ENCODE assay signal across 25 cellular contexts in genomic region chr11:63834532-63835155, GRCh38. TPM values are rescaled to one million over a fixed set of nuclear protein-coding genes. Genes with fewer than 3 reads are reported as not detected.
DNase-seq lines count a peak whose midpoint lies in the region; ATAC-seq, FAIRE-seq and TF ChIP-seq lines count a peak whose summit lies in the region.
"Had no signal": no experiment of that assay in that cellular context is flagged by ENCODE, and none has a peak within 500 bp of the region (broad histone marks: within the 10 kb centered on the region; RNA-seq: fewer than 3 reads in every experiment).

No MANE protein-coding gene starts in this region.

- WGBS in small intestine, 3 donors, result 85 to 89% (median 89%) methylated on average over 12 of the region's 12 CpGs

- H3K4me1 ChIP-seq in small intestine (ENCODE audit: control insufficient read depth in 2 of 2, insufficient read depth in 1 of 2, low read depth in 1 of 2, low read length in 1 of 2), result peaks cover 0 to 6% of the 10 kb centered on the region in 2 donors
- H3K4me1 ChIP-seq in colonic mucosa, result peaks cover 8% of the 10 kb centered on the region

- H3K9me3 Mint-ChIP-seq in activated CD8-positive, alpha-beta memory T cell treated with anti-CD3 and anti-CD28 coated beads, Interleukin-2, amount 10 ng/mL, durations not matched to agents 7 days and 5 days (ENCODE audit: low read depth), result no peaks in the 10 kb centered on the region
- H3K9me3 Mint-ChIP-seq in WTC11, result no peaks in the 10 kb centered on the region
- H3K9me3 Mint-ChIP-seq: CD8-positive, alpha-beta T cell had no signal

- no peak for ATAC-seq in activated CD8-positive, alpha-beta memory T cell treated with anti-CD3 and anti-CD28 coated beads, Interleukin-2, amount 10 ng/mL, durations not matched to agents 7 days and 5 days
- ATAC-seq in WTC11, result no peak
- ATAC-seq: CD8-positive, alpha-beta T cell; Panc1 had no signal

- no peaks in the 10 kb centered on the region for H3K27me3 Mint-ChIP-seq in activated CD8-positive, alpha-beta memory T cell treated with anti-CD3 and anti-CD28 coated beads, Interleukin-2, amount 10 ng/mL, durations not matched to agents 7 days and 5 days
- no peaks in the 10 kb centered on the region; the same call in 1 of the 2 replicates for H3K27me3 Mint-ChIP-seq in WTC11 (ENCODE audit: low read depth)

- H3K36me3 Mint-ChIP-seq in activated CD8-positive, alpha-beta memory T cell treated with anti-CD3 and anti-CD28 coated beads, Interleukin-2, amount 10 ng/mL, durations not matched to agents 7 days and 5 days, result no peaks in the 10 kb centered on the region
- no peaks in the 10 kb centered on the region for H3K36me3 Mint-ChIP-seq in WTC11

- intact Hi-C loops in colonic mucosa (cut with DNase I), result loop anchor here (5.0 to 10.0 kb wide), 3 partner anchors 67 to 310 kb away; partner anchors contain the start of gene ZFTA

- no peaks in the 10 kb centered on the region for H3K36me3 ChIP-seq in small intestine (ENCODE audit: control insufficient read depth in 2 of 2, insufficient read depth in 2 of 2, low read length in 2 of 2)
- H3K36me3 ChIP-seq in colonic mucosa, result no peaks in the 10 kb centered on the region

- DNase-seq in activated CD8-positive, alpha-beta memory T cell treated with anti-CD3 and anti-CD28 coated beads, Interleukin-2, amount 10 ng/mL, durations not matched to agents 7 days and 5 days, result no peak
- DNase-seq in activated CD8-positive, alpha-beta memory T cell treated with anti-CD3 and anti-CD28 coated beads, Interleukin-2, amount 50 U/mL, for 4 hours, result no peak
- DNase-seq in WTC11 (ENCODE audit: low spot score) (no peak), left kidney (ENCODE audit: low read depth, low spot score) (peak; percentile 23), small intestine (peak; percentile 63), colonic mucosa (no peak), DMS153 treated with DMSO at 0.1 percent for 48 hours (lab: John Stamatoyannopoulos, UW; ENCODE audit: unreplicated experiment) (no peak), middle frontal gyrus (ENCODE audit: extremely low spot score, low spot score) (no peak)
- DNase-seq: Caco-2; CD8-positive, alpha-beta T cell; DMS79; GF-D8; NCI-H1092; NCI-H1417 treated with DMSO at 0.1 percent for 48 hours; NCI-H1694 treated with DMSO at 0.1 percent for 48 hours; NCI-H2081; NCI-H2227 treated with DMSO at 0.1 percent for 48 hours; NCI-H69; SIG-M5 had no signal

- H3K27ac ChIP-seq in small intestine (ENCODE audit: low read depth in 1 of 2, low read length in 1 of 2) (no peak overlapping the region), colonic mucosa (no peak overlapping the region)
- H3K27ac ChIP-seq: 22Rv1, C4-2B, HL-60, SK-N-MC had no signal

- no peak overlapping the region for H3K4me3 Mint-ChIP-seq in activated CD8-positive, alpha-beta memory T cell treated with anti-CD3 and anti-CD28 coated beads, Interleukin-2, amount 10 ng/mL, durations not matched to agents 7 days and 5 days
- no peak overlapping the region for H3K4me3 Mint-ChIP-seq in WTC11
- H3K4me3 Mint-ChIP-seq: CD8-positive, alpha-beta T cell had no signal

- TF ChIP-seq CTCF in WTC11 (IDR thresholded peaks at IDR 0.05) (no peak), colonic mucosa (IDR thresholded peaks at IDR 0.05) (no peak)

- peaks cover 29% of the 10 kb centered on the region for H3K4me1 Mint-ChIP-seq in activated CD8-positive, alpha-beta memory T cell treated with anti-CD3 and anti-CD28 coated beads, Interleukin-2, amount 10 ng/mL, durations not matched to agents 7 days and 5 days
- peaks cover 47% of the 10 kb centered on the region for H3K4me1 Mint-ChIP-seq in WTC11

- no peaks in the 10 kb centered on the region for H3K27me3 ChIP-seq in small intestine (ENCODE audit: control insufficient read depth in 2 of 2, insufficient read depth in 2 of 2, low read length in 2 of 2)
- H3K27me3 ChIP-seq in colonic mucosa, result no peaks in the 10 kb centered on the region

- POLR2A ChIA-PET in WTC11 (lab: Charles Lee), result no interaction called here

- CTCF ChIA-PET in activated CD8-positive, alpha-beta memory T cell treated with anti-CD3 and anti-CD28 coated beads, Interleukin-2, amount 10 ng/mL, durations not matched to agents 7 days and 5 days (lab: Charles Lee), result interaction anchor here (0.8 to 8.1 kb wide), 4 partner anchors 33 to 110 kb away, joined by 3 to 136 read pairs (median 24); no protein-coding TSS in a partner anchor
- CTCF ChIA-PET in WTC11 (lab: Charles Lee), result interaction anchor here (0.8 to 1.3 kb wide), 6 partner anchors 66 to 166 kb away, joined by 3 to 4 read pairs (median 3); partner anchors contain the start of gene ZFTA

- H3K27ac Mint-ChIP-seq in activated CD8-positive, alpha-beta memory T cell treated with anti-CD3 and anti-CD28 coated beads, Interleukin-2, amount 10 ng/mL, durations not matched to agents 7 days and 5 days, result peak overlapping the region; percentile 10
- 0 out of 2 replicates have a peak overlapping the region, but pooled peaks have one; percentile 2 for H3K27ac Mint-ChIP-seq in WTC11
- H3K27ac Mint-ChIP-seq: CD8-positive, alpha-beta T cell had no signal

- FAIRE-seq in small intestine (lab: Jason Lieb, UNC), result no peak
- FAIRE-seq: GM12892 had no signal

- H3K9me3 ChIP-seq in small intestine (ENCODE audit: control insufficient read depth, low read depth) (no peaks in the 10 kb centered on the region), colonic mucosa (no peaks in the 10 kb centered on the region)
- H3K9me3 ChIP-seq: Caco-2 had no signal

- H3K4me3 ChIP-seq in small intestine (ENCODE audit: low read depth in 1 of 2, low read length in 2 of 2) (no peak overlapping the region), colonic mucosa (no peak overlapping the region)
- H3K4me3 ChIP-seq: SK-N-MC had no signal

- no peak overlapping the region for H3K9ac ChIP-seq in colonic mucosa (ENCODE audit: low read depth in 2 of 2, low read length in 2 of 2)

TF ChIP-seq in WTC11, 78 proteins besides CTCF, POLR2A, EP300 and RAD21:
- TF ChIP-seq GABPB1 (CRISPR knock-in tag; IDR thresholded peaks at IDR 0.05) (no peak), ZMAT4 (CRISPR knock-in tag; IDR thresholded peaks at IDR 0.05) (no peak)
- TF ChIP-seq, protein P1, sequence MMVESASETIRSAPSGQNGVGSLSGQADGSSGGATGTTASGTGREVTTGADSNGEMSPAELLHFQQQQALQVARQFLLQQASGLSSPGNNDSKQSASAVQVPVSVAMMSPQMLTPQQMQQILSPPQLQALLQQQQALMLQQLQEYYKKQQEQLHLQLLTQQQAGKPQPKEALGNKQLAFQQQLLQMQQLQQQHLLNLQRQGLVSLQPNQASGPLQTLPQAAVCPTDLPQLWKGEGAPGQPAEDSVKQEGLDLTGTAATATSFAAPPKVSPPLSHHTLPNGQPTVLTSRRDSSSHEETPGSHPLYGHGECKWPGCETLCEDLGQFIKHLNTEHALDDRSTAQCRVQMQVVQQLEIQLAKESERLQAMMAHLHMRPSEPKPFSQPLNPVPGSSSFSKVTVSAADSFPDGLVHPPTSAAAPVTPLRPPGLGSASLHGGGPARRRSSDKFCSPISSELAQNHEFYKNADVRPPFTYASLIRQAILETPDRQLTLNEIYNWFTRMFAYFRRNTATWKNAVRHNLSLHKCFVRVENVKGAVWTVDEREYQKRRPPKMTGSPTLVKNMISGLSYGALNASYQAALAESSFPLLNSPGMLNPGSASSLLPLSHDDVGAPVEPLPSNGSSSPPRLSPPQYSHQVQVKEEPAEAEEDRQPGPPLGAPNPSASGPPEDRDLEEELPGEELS (CRISPR knock-in tag; IDR thresholded peaks at IDR 0.05), result no peak
- TF ChIP-seq, protein P2, sequence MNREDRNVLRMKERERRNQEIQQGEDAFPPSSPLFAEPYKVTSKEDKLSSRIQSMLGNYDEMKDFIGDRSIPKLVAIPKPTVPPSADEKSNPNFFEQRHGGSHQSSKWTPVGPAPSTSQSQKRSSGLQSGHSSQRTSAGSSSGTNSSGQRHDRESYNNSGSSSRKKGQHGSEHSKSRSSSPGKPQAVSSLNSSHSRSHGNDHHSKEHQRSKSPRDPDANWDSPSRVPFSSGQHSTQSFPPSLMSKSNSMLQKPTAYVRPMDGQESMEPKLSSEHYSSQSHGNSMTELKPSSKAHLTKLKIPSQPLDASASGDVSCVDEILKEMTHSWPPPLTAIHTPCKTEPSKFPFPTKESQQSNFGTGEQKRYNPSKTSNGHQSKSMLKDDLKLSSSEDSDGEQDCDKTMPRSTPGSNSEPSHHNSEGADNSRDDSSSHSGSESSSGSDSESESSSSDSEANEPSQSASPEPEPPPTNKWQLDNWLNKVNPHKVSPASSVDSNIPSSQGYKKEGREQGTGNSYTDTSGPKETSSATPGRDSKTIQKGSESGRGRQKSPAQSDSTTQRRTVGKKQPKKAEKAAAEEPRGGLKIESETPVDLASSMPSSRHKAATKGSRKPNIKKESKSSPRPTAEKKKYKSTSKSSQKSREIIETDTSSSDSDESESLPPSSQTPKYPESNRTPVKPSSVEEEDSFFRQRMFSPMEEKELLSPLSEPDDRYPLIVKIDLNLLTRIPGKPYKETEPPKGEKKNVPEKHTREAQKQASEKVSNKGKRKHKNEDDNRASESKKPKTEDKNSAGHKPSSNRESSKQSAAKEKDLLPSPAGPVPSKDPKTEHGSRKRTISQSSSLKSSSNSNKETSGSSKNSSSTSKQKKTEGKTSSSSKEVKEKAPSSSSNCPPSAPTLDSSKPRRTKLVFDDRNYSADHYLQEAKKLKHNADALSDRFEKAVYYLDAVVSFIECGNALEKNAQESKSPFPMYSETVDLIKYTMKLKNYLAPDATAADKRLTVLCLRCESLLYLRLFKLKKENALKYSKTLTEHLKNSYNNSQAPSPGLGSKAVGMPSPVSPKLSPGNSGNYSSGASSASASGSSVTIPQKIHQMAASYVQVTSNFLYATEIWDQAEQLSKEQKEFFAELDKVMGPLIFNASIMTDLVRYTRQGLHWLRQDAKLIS (CRISPR knock-in tag; IDR thresholded peaks at IDR 0.05; ENCODE audit: borderline replicate concordance), result no peak

RNA-seq across cellular contexts. Expression of gene MARK2, which starts 4.3 kb away (rescaled TPM):
- 10 to 100 TPM; 57.2 to 57.9 TPM for total RNA-seq in activated CD8-positive, alpha-beta memory T cell treated with anti-CD3 and anti-CD28 coated beads, Interleukin-2, amount 10 ng/mL, durations not matched to agents 7 days and 5 days
- total RNA-seq in WTC11 (2021) (50.8 to 57.4 TPM (median 51.4 TPM) in 3 replicates), colonic mucosa (10 to 100 TPM; 86.8 to 96.8 TPM)
- polyA plus RNA-seq in small intestine, result 10 to 100 TPM; 25.9 to 29.5 (median 26.6) TPM

RNA-seq across cellular contexts. Expression of gene SPINDOC, which starts 21.4 kb away (rescaled TPM):
- 10 to 100 TPM; 53.4 to 55.8 TPM for total RNA-seq in activated CD8-positive, alpha-beta memory T cell treated with anti-CD3 and anti-CD28 coated beads, Interleukin-2, amount 10 ng/mL, durations not matched to agents 7 days and 5 days
- total RNA-seq in WTC11 (2021) (93.8 to 108 TPM (median 106 TPM) in 3 replicates), colonic mucosa (10 to 100 TPM in 1 of 2 donors, 1 to 10 TPM in 1; 9.3 to 11.8 TPM)
- 1 to 10 TPM; 1.1 to 7.9 (median 3.0) TPM for polyA plus RNA-seq in small intestine

Comparison
In these comparisons a context has a peak if more than half of its experiments do, and no peak if none do; other contexts are left out.
1. DNase-seq: peak in left kidney (single experiment) and small intestine (single experiment); none in activated CD8-positive, alpha-beta memory T cell treated with anti-CD3 and anti-CD28 coated beads, Interleukin-2, amount 10 ng/mL, durations not matched to agents 7 days and 5 days (single experiment), activated CD8-positive, alpha-beta memory T cell treated with anti-CD3 and anti-CD28 coated beads, Interleukin-2, amount 50 U/mL, for 4 hours (single experiment), WTC11 (single experiment), colonic mucosa (single experiment), DMS153 treated with DMSO at 0.1 percent for 48 hours (single experiment) and middle frontal gyrus (single experiment).